15 cellular contexts compared by ENCODE assay signal in the genomic region with DNA sequence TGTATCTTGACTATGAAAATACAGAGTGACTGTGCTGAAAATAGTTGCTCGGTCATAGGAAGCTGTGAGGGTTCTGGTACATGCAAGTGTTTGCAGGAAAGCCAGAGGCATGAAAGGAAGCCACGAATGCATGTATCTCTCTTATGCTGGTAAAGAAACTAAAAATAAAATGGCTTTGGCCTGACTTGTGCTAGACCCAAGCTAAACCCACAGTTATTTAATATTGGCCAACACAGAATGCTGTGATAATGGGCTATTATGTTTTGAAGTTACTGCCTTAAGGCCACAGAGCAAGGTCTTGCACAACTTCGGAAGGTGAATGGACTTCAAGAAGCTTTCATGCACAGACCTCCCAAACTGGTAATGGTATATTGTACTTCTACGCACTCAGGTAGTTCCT.
DNase-seq lines count a peak whose midpoint lies in the region; ATAC-seq and TF ChIP-seq lines count a peak whose summit lies in the region.
"Had no signal": no experiment of that assay in that cellular context is flagged by ENCODE, and none has a peak within 500 bp of the region (broad histone marks: within the 10 kb centered on the region; RNA-seq: fewer than 3 reads in every experiment).

No MANE protein-coding gene starts in this region.

- TF ChIP-seq CTCF in astrocyte of the spinal cord (IDR thresholded peaks at IDR 0.05; ENCODE audit: low read depth, low read length) (no peak), fibroblast of pulmonary artery (IDR thresholded peaks at IDR 0.05; ENCODE audit: low read length, missing control alignments) (no peak), smooth muscle cell (IDR thresholded peaks at IDR 0.05; ENCODE audit: borderline replicate concordance, insufficient read depth, poor library complexity, severe bottlenecking) (no peak), upper lobe of right lung (IDR thresholded peaks at IDR 0.05) (no peak)

- H2AFZ ChIP-seq in smooth muscle cell (ENCODE audit: low read depth), result peak overlapping the region; percentile 40
- H2AFZ ChIP-seq: GM23338 had no signal

- no peaks in the 10 kb centered on the region for H4K20me1 ChIP-seq in smooth muscle cell (ENCODE audit: low read depth)

- peaks cover 13% of the 10 kb centered on the region for H3F3A ChIP-seq in smooth muscle cell (ENCODE audit: low read depth)

- H3K9ac ChIP-seq in smooth muscle cell (ENCODE audit: low read depth), result no peak overlapping the region

- no peak for ATAC-seq in HG03342 (IDR thresholded peaks at IDR 0.05; ENCODE audit: unreplicated experiment)
- no peak for ATAC-seq in upper lobe of right lung
- ATAC-seq: GM23338, SK-N-SH treated with all-trans-retinoic acid at 6 μM for 48 hours had no signal

- H3K4me1 ChIP-seq in smooth muscle cell (ENCODE audit: low read depth) (peaks cover 10% of the 10 kb centered on the region), upper lobe of right lung (no peaks in the 10 kb centered on the region)

- intact Hi-C loops in upper lobe of right lung (cut with DNase I), result no loop called here

- no peak overlapping the region for H3K4me3 ChIP-seq in astrocyte of the spinal cord (ENCODE audit: low read depth, low read length)
- H3K4me3 ChIP-seq in fibroblast of pulmonary artery (replicated peaks; ENCODE audit: low read depth, low read length), result no peak overlapping the region
- H3K4me3 ChIP-seq in smooth muscle cell, result no peak overlapping the region
- H3K4me3 ChIP-seq in upper lobe of right lung, result no peak overlapping the region
- H3K4me3 ChIP-seq: GM23338 had no signal

- in situ Hi-C loops in astrocyte of the spinal cord (cut with HindIII; ENCODE audit: low sequenced_read_pairs), result no loop called here

- no peaks in the 10 kb centered on the region for H3K9me3 ChIP-seq in smooth muscle cell (replicated peaks; ENCODE audit: low read depth)
- no peaks in the 10 kb centered on the region for H3K9me3 ChIP-seq in upper lobe of right lung

- H3K4me2 ChIP-seq in smooth muscle cell, result peak overlapping the region; percentile 28
- H3K4me2 ChIP-seq: GM23338 had no signal

- H3K27ac ChIP-seq in smooth muscle cell (ENCODE audit: low read depth) (peak overlapping the region; percentile 75), upper lobe of right lung (no peak overlapping the region)

- no peaks in the 10 kb centered on the region for H3K79me2 ChIP-seq in smooth muscle cell (ENCODE audit: low read depth)

- DNase-seq in H4 (ENCODE audit: low spot score) (peak; percentile 13), astrocyte of the spinal cord (ENCODE audit: low read depth, low spot score) (peak; percentile 57), fibroblast of pulmonary artery (ENCODE audit: low read depth) (peak; percentile 17), smooth muscle cell (lab: John Stamatoyannopoulos, UW; ENCODE audit: unreplicated experiment) (no peak), NOMO-1 (lab: John Stamatoyannopoulos, UW; ENCODE audit: unreplicated experiment in 2 of 2) (no peak), upper lobe of right lung (no peak)
- DNase-seq: C1 segment of cervical spinal cord, NCI-H1048, NCI-H1694 treated with DMSO at 0.1 percent for 48 hours, NCI-H345, NCI-H69, Right ventricle myocardium superior had no signal

- no peaks in the 10 kb centered on the region for H3K36me3 ChIP-seq in smooth muscle cell (ENCODE audit: low read depth)
- no peaks in the 10 kb centered on the region for H3K36me3 ChIP-seq in upper lobe of right lung

- H3K27me3 ChIP-seq in smooth muscle cell (ENCODE audit: low read depth), result no peaks in the 10 kb centered on the region
- H3K27me3 ChIP-seq in upper lobe of right lung, result no peaks in the 10 kb centered on the region

- WGBS in smooth muscle cell (ENCODE audit: low lambda C conversion rate), result 38% methylated on average over 4 of the region's 4 CpGs

Comparison
In these comparisons a context has a peak if more than half of its experiments do, and no peak if none do; other contexts are left out.
1. DNase-seq: peak in H4 (single experiment), astrocyte of the spinal cord (single experiment) and fibroblast of pulmonary artery (single experiment); none in smooth muscle cell (single experiment), NOMO-1 (0 of 2) and upper lobe of right lung (single experiment).